In the genomic region with DNA sequence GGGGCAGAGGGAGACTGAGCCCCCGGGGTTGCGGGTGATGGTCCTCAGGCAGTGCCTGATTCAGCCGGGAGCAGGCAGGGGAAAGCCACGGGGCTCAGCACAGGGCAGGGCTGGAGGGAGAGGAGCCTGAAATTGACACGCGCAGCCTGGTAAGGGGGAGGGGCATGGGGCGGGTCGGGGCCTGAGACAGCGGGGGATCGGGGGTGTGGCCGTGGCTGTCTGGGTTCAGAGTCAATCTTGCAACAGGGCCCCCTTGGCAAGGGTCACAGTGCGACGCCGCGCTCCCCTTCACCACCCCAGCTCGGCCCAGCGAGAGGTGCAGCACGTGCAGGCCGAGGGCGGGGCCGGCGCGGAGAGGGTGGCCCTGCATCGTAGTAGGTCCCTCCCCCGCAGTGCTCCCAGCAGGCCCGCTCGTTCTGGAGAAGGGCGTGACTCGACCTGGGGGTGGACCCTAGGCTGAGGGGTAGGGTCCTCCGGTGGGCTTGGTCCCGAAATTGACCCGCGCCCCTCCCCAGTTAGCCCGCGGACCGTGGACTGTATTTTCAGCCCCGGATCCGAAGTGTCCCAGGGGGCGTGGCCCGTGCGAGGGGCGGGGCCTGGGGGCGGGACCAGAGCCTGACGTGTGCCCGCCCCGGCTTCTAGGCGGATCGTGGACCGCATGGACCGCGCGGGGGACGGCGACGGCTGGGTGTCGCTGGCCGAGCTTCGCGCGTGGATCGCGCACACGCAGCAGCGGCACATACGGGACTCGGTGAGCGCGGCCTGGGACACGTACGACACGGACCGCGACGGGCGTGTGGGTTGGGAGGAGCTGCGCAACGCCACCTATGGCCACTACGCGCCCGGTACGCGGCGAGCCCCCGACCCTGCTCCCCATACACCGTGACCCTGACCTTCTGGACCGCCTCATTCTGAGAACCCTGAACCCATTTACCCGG, we compare ENCODE assay signal across 8 cellular contexts. TPM values are rescaled to one million over a fixed set of nuclear protein-coding genes. Genes with fewer than 3 reads are reported as not detected.
DNase-seq lines count a peak whose midpoint lies in the region; ATAC-seq and TF ChIP-seq lines count a peak whose summit lies in the region.

No MANE protein-coding gene starts in this region.

- H2AFZ ChIP-seq in ACC112 (ENCODE audit: low read length, unreplicated experiment) (no peak overlapping the region), trophoblast cell (ENCODE audit: insufficient read depth, low read length, poor library complexity) (peak overlapping the region; percentile 99)

- H3K9me3 Mint-ChIP-seq in glutamatergic neuron (ENCODE audit: unreplicated experiment) = peaks cover 8% of the 10 kb centered on the region

- no peak overlapping the region for H2BK5ac ChIP-seq in trophoblast cell (ENCODE audit: low read depth, low read length, poor library complexity)

- H4K12ac ChIP-seq in trophoblast cell (ENCODE audit: low read depth, low read length) = peak overlapping the region; percentile 16

- no peak for TF ChIP-seq POLR2A in upper lobe of left lung (IDR thresholded peaks at IDR 0.05)

- H3K9me3 ChIP-seq in trophoblast cell (ENCODE audit: insufficient read depth, low read depth, low read length) = peaks cover 1% of the 10 kb centered on the region
- no peaks in the 10 kb centered on the region for H3K9me3 ChIP-seq in upper lobe of left lung

- peak overlapping the region; percentile 43 for H4K8ac ChIP-seq in trophoblast cell (ENCODE audit: low read depth, low read length)

- H3K27ac ChIP-seq in ACC112 (ENCODE audit: low read depth, low read length) (no peak overlapping the region), trophoblast cell (ENCODE audit: low read depth, low read length) (no peak overlapping the region), upper lobe of left lung (peak overlapping the region in 1 of 4 donors; percentile 39)

- H3K4ac ChIP-seq in trophoblast cell (ENCODE audit: low read depth, low read length) = no peak overlapping the region

- H3K36me3 ChIP-seq in ACC112 (ENCODE audit: insufficient read depth, low read length) (0 out of 2 replicates have a peak, but pooled peaks cover 2% of the 10 kb centered on the region), trophoblast cell (ENCODE audit: control insufficient read depth in 1 of 2, insufficient read depth in 2 of 2, low read length in 2 of 2) (peaks cover 4 to 8% of the 10 kb centered on the region in 2 experiments), upper lobe of left lung (peaks cover 0 to 12% (median 7%) of the 10 kb centered on the region in 4 donors)

- H3K27me3 Mint-ChIP-seq in glutamatergic neuron (ENCODE audit: unreplicated experiment) = peaks cover 10% of the 10 kb centered on the region

- H3K27me3 ChIP-seq in ACC112 (ENCODE audit: insufficient read depth, low read length) (no peaks in the 10 kb centered on the region), trophoblast cell (ENCODE audit: insufficient read depth, low read length) (no peaks in the 10 kb centered on the region), upper lobe of left lung (no peaks in the 10 kb centered on the region)

- H3K4me3 Mint-ChIP-seq in glutamatergic neuron (ENCODE audit: unreplicated experiment) = peak overlapping the region; percentile 90

- peaks cover 2% of the 10 kb centered on the region for H3K79me1 ChIP-seq in trophoblast cell (ENCODE audit: low read length)

- ATAC-seq in GM18867 (IDR thresholded peaks at IDR 0.05; ENCODE audit: unreplicated experiment) (peak; percentile 73), HG03378 (IDR thresholded peaks at IDR 0.05; ENCODE audit: unreplicated experiment) (peak; percentile 53), upper lobe of left lung (ENCODE audit: low FRiP score in 2 of 2) (peak; percentile 93 to 94)

- H3K27ac Mint-ChIP-seq in glutamatergic neuron (ENCODE audit: unreplicated experiment) = no peak overlapping the region

- H3K4me2 ChIP-seq in trophoblast cell (ENCODE audit: low read length) = peak overlapping the region; percentile 93

- peak; percentile 61 for DNase-seq in RPMI7951 (ENCODE audit: low read depth)
- peak; percentile 84 for DNase-seq in activated gamma-delta T cell treated with Interleukin-2 at 50 U/mL for 16 hours
- DNase-seq in glutamatergic neuron = peak; percentile 87
- peak; percentile 44 to 63 for DNase-seq in trophoblast cell
- peak; percentile 78 to 97 for DNase-seq in upper lobe of left lung

- H4K91ac ChIP-seq in trophoblast cell (ENCODE audit: low read depth, low read length) = peak overlapping the region; percentile 18

- H3K36me3 Mint-ChIP-seq in glutamatergic neuron (ENCODE audit: unreplicated experiment) = no peaks in the 10 kb centered on the region

- H3K79me2 ChIP-seq in ACC112 (ENCODE audit: control insufficient read depth, insufficient read depth, low read length, unreplicated experiment) (peaks cover 9% of the 10 kb centered on the region), trophoblast cell (ENCODE audit: control insufficient read depth, insufficient read depth, low read length, poor library complexity) (no peaks in the 10 kb centered on the region)

- H2AK5ac ChIP-seq in trophoblast cell (ENCODE audit: low read length) = no peak overlapping the region

- TF ChIP-seq CTCF in glutamatergic neuron (IDR thresholded peaks at IDR 0.05; ENCODE audit: partially characterized antibody, unreplicated experiment) (peak; percentile 63), upper lobe of left lung (IDR thresholded peaks at IDR 0.05) (peak in 5 of 6 experiments; percentile 34 to 65 (median 47))

- TF ChIP-seq EP300 in upper lobe of left lung (IDR thresholded peaks at IDR 0.05) = no peak

- WGBS in trophoblast cell (ENCODE audit: extremely low coverage, insufficient coverage, insufficient read length) = no CpG with 5 or more reads among the region's 87 CpGs
- 3 to 10% methylated on average over 15 to 23 of the region's 87 CpGs for WGBS in upper lobe of left lung, 2 donors

- H3K4me1 ChIP-seq in ACC112 (ENCODE audit: control insufficient read depth, insufficient read depth, low read length, unreplicated experiment) = peaks cover 5% of the 10 kb centered on the region
- peaks cover 11 to 15% of the 10 kb centered on the region in 2 experiments for H3K4me1 ChIP-seq in trophoblast cell (ENCODE audit: control insufficient read depth in 1 of 2, insufficient read depth in 2 of 2, low read length in 2 of 2)
- peaks cover 13 to 17% (median 14%) of the 10 kb centered on the region in 4 donors for H3K4me1 ChIP-seq in upper lobe of left lung

- H2BK12ac ChIP-seq in trophoblast cell (ENCODE audit: low read length) = no peak overlapping the region

- H3K23ac ChIP-seq in trophoblast cell (ENCODE audit: low read length) = no peak overlapping the region

- H3K18ac ChIP-seq in trophoblast cell (ENCODE audit: low read length) = peak overlapping the region; percentile 73

- peaks cover 2% of the 10 kb centered on the region for H3K4me1 Mint-ChIP-seq in glutamatergic neuron (ENCODE audit: low read depth, unreplicated experiment)

- no peak overlapping the region for H2BK120ac ChIP-seq in trophoblast cell (ENCODE audit: insufficient read depth, low read length, poor library complexity)

- H3K4me3 ChIP-seq in ACC112 (ENCODE audit: low read depth, low read length) = peak overlapping the region; percentile 74
- peak overlapping the region; percentile 82 for H3K4me3 ChIP-seq in trophoblast cell (ENCODE audit: low read depth, low read length)
- peak overlapping the region; percentile 56 to 74 (median 62) for H3K4me3 ChIP-seq in upper lobe of left lung

- H3K14ac ChIP-seq in trophoblast cell (ENCODE audit: low read length) = peak overlapping the region; percentile 76

- H3K9ac ChIP-seq in trophoblast cell (ENCODE audit: low read length) = no peak overlapping the region

RNA-seq across cellular contexts. Expression of a gene that starts 6.0 kb away (rescaled TPM):
- 145 and 157 TPM in 2 replicates for total RNA-seq in RPMI7951 (2014; rRNA removed; shearing (Covaris generic))
- 2.5 TPM for total RNA-seq in glutamatergic neuron (ENCODE audit: unreplicated experiment)
- 8.2 and 9.4 TPM in 2 replicates for polyA plus RNA-seq in trophoblast cell (2013)
- total RNA-seq in upper lobe of left lung = 10 to 100 TPM in 5 of 6 donors, 1 to 10 TPM in 1; 5.9 to 82.8 (median 26.6) TPM

RNA-seq across cellular contexts. Expression of a gene that starts 21.4 kb away (rescaled TPM):
- 14.7 and 22.9 TPM in 2 replicates for total RNA-seq in RPMI7951 (2014; rRNA removed; shearing (Covaris generic))
- total RNA-seq in glutamatergic neuron (ENCODE audit: unreplicated experiment) (8.9 TPM), upper lobe of left lung (100 to 1,000 TPM; 175 to 466 (median 328) TPM)
- 35.6 and 38.5 TPM in 2 replicates for polyA plus RNA-seq in trophoblast cell (2013)

RNA-seq across cellular contexts. Expression of a gene that starts 37.6 kb away (rescaled TPM):
- total RNA-seq in RPMI7951 (2014; rRNA removed; shearing (Covaris generic)) = 4,830 and 4,921 TPM in 2 replicates
- total RNA-seq in glutamatergic neuron (ENCODE audit: unreplicated experiment) (1,862 TPM), upper lobe of left lung (1,000 to 10,000 TPM; 1,447 to 3,855 (median 1,708) TPM)
- polyA plus RNA-seq in trophoblast cell (2013) = 3,613 and 3,657 TPM in 2 replicates

RNA-seq across cellular contexts. Expression of a gene that starts 46.4 kb away (rescaled TPM):
- total RNA-seq in RPMI7951 (2014; rRNA removed; shearing (Covaris generic)) = 2,557 and 2,630 TPM in 2 replicates
- total RNA-seq in glutamatergic neuron (ENCODE audit: unreplicated experiment) (1,648 TPM), upper lobe of left lung (1,000 to 10,000 TPM in 4 of 6 donors, 100 to 1,000 TPM in 2; 974 to 2,595 (median 1,696) TPM)
- 4,404 and 4,537 TPM in 2 replicates for polyA plus RNA-seq in trophoblast cell (2013)

RNA-seq across cellular contexts. Expression of a gene that starts 46.5 kb away (rescaled TPM):
- total RNA-seq in RPMI7951 (2014; rRNA removed; shearing (Covaris generic)) = 159 TPM in 2 replicates
- total RNA-seq in glutamatergic neuron (ENCODE audit: unreplicated experiment) (94.4 TPM), upper lobe of left lung (10 to 100 TPM; 30.3 to 72.3 (median 57.9) TPM)
- polyA plus RNA-seq in trophoblast cell (2013) = 47.8 and 53.3 TPM in 2 replicates
